Comparison of ENCODE assay signal across 22 cellular contexts in the genomic region with DNA sequence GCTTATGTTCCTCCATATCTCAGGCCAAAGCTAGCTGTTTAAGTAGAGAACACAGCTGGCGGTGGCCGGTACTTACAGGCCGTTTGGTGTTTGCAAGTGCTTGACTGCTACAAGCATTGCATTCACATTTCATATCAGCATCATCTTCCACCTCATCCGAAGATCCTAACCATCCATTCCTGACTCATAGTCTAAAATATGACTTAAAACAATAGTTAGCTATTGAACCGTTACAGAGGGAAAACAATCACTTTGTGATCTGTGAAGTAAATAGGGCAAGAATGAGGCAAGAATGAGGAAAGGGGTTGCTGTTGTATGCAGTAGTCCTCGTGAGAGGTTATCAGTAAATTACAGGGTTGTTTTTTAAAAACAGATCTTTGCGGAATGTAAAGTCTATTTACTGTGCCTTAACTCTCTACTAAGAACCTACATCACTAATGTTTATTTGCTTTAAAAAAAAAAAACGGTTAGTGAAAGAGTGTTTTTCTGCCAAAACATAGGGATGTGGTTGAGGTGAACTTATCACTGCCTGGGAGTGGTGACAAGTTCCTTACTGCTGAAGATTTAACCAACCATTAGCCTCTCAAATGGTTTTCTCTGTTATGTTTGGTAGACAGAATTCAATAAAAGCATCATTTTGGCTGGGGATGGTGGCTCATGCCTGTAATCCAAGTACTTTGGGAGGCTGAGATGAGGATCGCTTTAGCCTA. TPM values are rescaled to one million over a fixed set of nuclear protein-coding genes. Genes with fewer than 3 reads are reported as not detected.
DNase-seq lines count a peak whose midpoint lies in the region; ATAC-seq and TF ChIP-seq lines count a peak whose summit lies in the region.
"Had no signal": no experiment of that assay in that cellular context is flagged by ENCODE, and none has a peak within 500 bp of the region (broad histone marks: within the 10 kb centered on the region; RNA-seq: fewer than 3 reads in every experiment).

No MANE protein-coding gene starts in this region.

- DNase-seq in A172 (ENCODE audit: low spot score) (peak; percentile 64), HS-27A (ENCODE audit: low read depth) (peak; percentile 33), astrocyte of the spinal cord (ENCODE audit: low read depth, low spot score) (peak; percentile 73), iris pigment epithelial cell (ENCODE audit: low read depth) (peak; percentile 61), Peyer's patch (no peak)
- no peak for DNase-seq in activated CD8-positive, alpha-beta T cell treated with anti-CD3 and anti-CD28 coated beads for 36 hours
- DNase-seq: activated CD8-positive, alpha-beta memory T cell treated with anti-CD3 and anti-CD28 coated beads for 24 hours; activated naive CD8-positive, alpha-beta T cell treated with anti-CD3 and anti-CD28 coated beads for 36 hours; caudate nucleus; CD4-positive, CD25-positive, alpha-beta regulatory T cell; effector memory CD4-positive, alpha-beta T cell; foreskin keratinocyte; NCI-H2081; NCI-H524 treated with DMSO at 0.1 percent for 48 hours; retina; Right ventricle myocardium superior had no signal

- POLR2A ChIA-PET in activated CD8-positive, alpha-beta T cell treated with anti-CD3 and anti-CD28 coated beads for 36 hours (lab: Charles Lee): interaction anchor here (0.8 kb wide), 1 partner anchor 33 kb away, joined by 3 read pairs; no protein-coding TSS in a partner anchor

- no peaks in the 10 kb centered on the region for H3K4me1 Mint-ChIP-seq in activated CD8-positive, alpha-beta T cell treated with anti-CD3 and anti-CD28 coated beads for 36 hours (ENCODE audit: low read depth)
- H3K4me1 Mint-ChIP-seq: activated naive CD8-positive, alpha-beta T cell treated with anti-CD3 and anti-CD28 coated beads for 36 hours; CD4-positive, CD25-positive, alpha-beta regulatory T cell had no signal

- CTCF ChIA-PET in activated CD8-positive, alpha-beta T cell treated with anti-CD3 and anti-CD28 coated beads for 36 hours (lab: Charles Lee): interaction anchor here (1.4 kb wide), 1 partner anchor 135 kb away, joined by 3 read pairs; no protein-coding TSS in a partner anchor

- no peaks in the 10 kb centered on the region for H3K27me3 ChIP-seq in Peyer's patch
- H3K27me3 ChIP-seq: foreskin keratinocyte had no signal

- ATAC-seq in activated CD8-positive, alpha-beta T cell treated with anti-CD3 and anti-CD28 coated beads for 36 hours: no peak
- no peak for ATAC-seq in HG03565 (IDR thresholded peaks at IDR 0.05; ENCODE audit: unreplicated experiment)
- ATAC-seq in HG03354 (IDR thresholded peaks at IDR 0.05; ENCODE audit: poor library complexity, severe bottlenecking, unreplicated experiment): no peak
- ATAC-seq: foreskin keratinocyte, K562 had no signal

- no peaks in the 10 kb centered on the region for H3K9me3 Mint-ChIP-seq in activated CD8-positive, alpha-beta T cell treated with anti-CD3 and anti-CD28 coated beads for 36 hours
- H3K9me3 Mint-ChIP-seq: activated naive CD8-positive, alpha-beta T cell treated with anti-CD3 and anti-CD28 coated beads for 36 hours; CD4-positive, CD25-positive, alpha-beta regulatory T cell had no signal

- H3K4me3 ChIP-seq in astrocyte of the spinal cord (ENCODE audit: low read depth, low read length) (no peak overlapping the region), Peyer's patch (no peak overlapping the region)
- H3K4me3 ChIP-seq: K562 had no signal

- peaks cover 29% of the 10 kb centered on the region for H3K36me3 Mint-ChIP-seq in activated CD8-positive, alpha-beta T cell treated with anti-CD3 and anti-CD28 coated beads for 36 hours (ENCODE audit: low read depth)

- no peaks in the 10 kb centered on the region for H3K27me3 Mint-ChIP-seq in activated CD8-positive, alpha-beta T cell treated with anti-CD3 and anti-CD28 coated beads for 36 hours
- H3K27me3 Mint-ChIP-seq: activated naive CD8-positive, alpha-beta T cell treated with anti-CD3 and anti-CD28 coated beads for 36 hours; CD4-positive, CD25-positive, alpha-beta regulatory T cell had no signal

- H3K36me3 ChIP-seq in Peyer's patch: peaks cover 0 to 85% (median 0%) of the 10 kb centered on the region in 3 donors

- H3K4me3 Mint-ChIP-seq in activated CD8-positive, alpha-beta T cell treated with anti-CD3 and anti-CD28 coated beads for 36 hours: no peak overlapping the region
- H3K4me3 Mint-ChIP-seq: activated naive CD8-positive, alpha-beta T cell treated with anti-CD3 and anti-CD28 coated beads for 36 hours; CD4-positive, CD25-positive, alpha-beta regulatory T cell had no signal

- TF ChIP-seq POLR2A in Peyer's patch (IDR thresholded peaks at IDR 0.05): no peak

- H3K9me3 ChIP-seq in Peyer's patch: no peaks in the 10 kb centered on the region

- intact Hi-C loops in activated CD8-positive, alpha-beta T cell treated with anti-CD3 and anti-CD28 coated beads for 36 hours (cut with micrococcal nuclease): no loop called here

- TF ChIP-seq CTCF in astrocyte of the spinal cord (IDR thresholded peaks at IDR 0.05; ENCODE audit: low read depth, low read length) (no peak), Peyer's patch (IDR thresholded peaks at IDR 0.05) (no peak)
- TF ChIP-seq CTCF in activated CD8-positive, alpha-beta T cell treated with anti-CD3 and anti-CD28 coated beads for 36 hours (IDR thresholded peaks at IDR 0.05): no peak

- in situ Hi-C loops in astrocyte of the spinal cord (cut with HindIII; ENCODE audit: low sequenced_read_pairs): no loop called here

- no peaks in the 10 kb centered on the region for H3K4me1 ChIP-seq in Peyer's patch
- H3K4me1 ChIP-seq: foreskin keratinocyte had no signal

- H3K27ac ChIP-seq in Peyer's patch: no peak overlapping the region
- H3K27ac ChIP-seq: foreskin keratinocyte had no signal

- no peak overlapping the region for H3K27ac Mint-ChIP-seq in activated CD8-positive, alpha-beta T cell treated with anti-CD3 and anti-CD28 coated beads for 36 hours
- H3K27ac Mint-ChIP-seq: activated naive CD8-positive, alpha-beta T cell treated with anti-CD3 and anti-CD28 coated beads for 36 hours had no signal

RNA-seq across cellular contexts. Expression of gene WDR88, which starts 21.6 kb away (rescaled TPM):
- total RNA-seq in A172 (2014; rRNA removed; shearing (Covaris generic)): not detected in 2 replicates
- total RNA-seq in activated CD8-positive, alpha-beta T cell treated with anti-CD3 and anti-CD28 coated beads for 36 hours: not detected
- total RNA-seq in Peyer's patch: not detected
- total RNA-seq: CD4-positive, CD25-positive, alpha-beta regulatory T cell; foreskin keratinocyte; H1; K562; left lobe of liver; temporal lobe had no signal

RNA-seq across cellular contexts. Expression of gene GPATCH1, which starts 29.4 kb away (rescaled TPM):
- total RNA-seq in A172 (2014; rRNA removed; shearing (Covaris generic)): 6.5 and 8.0 TPM in 2 replicates
- total RNA-seq in activated CD8-positive, alpha-beta T cell treated with anti-CD3 and anti-CD28 coated beads for 36 hours: 1 to 10 TPM; 8.7 to 9.6 TPM
- 10 to 100 TPM; 10.2 to 28.9 (median 19.5) TPM for total RNA-seq in Peyer's patch

RNA-seq across cellular contexts. Expression of gene RHPN2, which starts 45.7 kb away (rescaled TPM):
- total RNA-seq in A172 (2014; rRNA removed; shearing (Covaris generic)): 17.4 and 23.0 TPM in 2 replicates
- total RNA-seq in activated CD8-positive, alpha-beta T cell treated with anti-CD3 and anti-CD28 coated beads for 36 hours: 1 to 10 TPM; 4.9 to 5.3 TPM
- 10 to 100 TPM; 46.2 to 75.6 (median 61.9) TPM for total RNA-seq in Peyer's patch

Comparison
In these comparisons a context has a peak if more than half of its experiments do, and no peak if none do; other contexts are left out.
1. DNase-seq: peak in A172 (single experiment), HS-27A (single experiment), astrocyte of the spinal cord (single experiment) and iris pigment epithelial cell (single experiment); none in activated CD8-positive, alpha-beta T cell treated with anti-CD3 and anti-CD28 coated beads for 36 hours (single experiment) and Peyer's patch (0 of 3).